In genomic region chr4:7206385-7206784, GRCh38 we compare ENCODE assay signal across 9 cellular contexts.
DNase-seq lines count a peak whose midpoint lies in the region; ATAC-seq and TF ChIP-seq lines count a peak whose summit lies in the region.
"Had no signal": no experiment of that assay in that cellular context is flagged by ENCODE, and none has a peak within 500 bp of the region (broad histone marks: within the 10 kb centered on the region; RNA-seq: fewer than 3 reads in every experiment).

No MANE protein-coding gene starts in this region.

- TF ChIP-seq CTCF in AG04449 (IDR thresholded peaks at IDR 0.05; ENCODE audit: insufficient read depth, low read length, missing control alignments) (no peak), nephron progenitor cell (IDR thresholded peaks at IDR 0.05) (no peak)

- no peaks in the 10 kb centered on the region for H3K27me3 Mint-ChIP-seq in nephron progenitor cell (ENCODE audit: low read depth, poor library complexity)

- H3K27ac Mint-ChIP-seq in nephron progenitor cell = peak overlapping the region; percentile 75
- H3K27ac Mint-ChIP-seq: CD4-positive, CD25-positive, alpha-beta regulatory T cell had no signal

- H3K4me1 Mint-ChIP-seq in nephron progenitor cell = peaks cover 59% of the 10 kb centered on the region
- H3K4me1 Mint-ChIP-seq: CD4-positive, CD25-positive, alpha-beta regulatory T cell had no signal

- CTCF ChIA-PET in AG04449 (lab: Yijun Ruan, JAX) = interaction anchor here (0.8 to 6.5 kb wide), 5 partner anchors 10 to 129 kb away, joined by 3 to 62 read pairs (median 4); no protein-coding TSS in a partner anchor

- no peak overlapping the region for H3K4me3 ChIP-seq in AG04449 (ENCODE audit: low read depth, low read length)

- no peak for ATAC-seq in GM21526 (IDR thresholded peaks at IDR 0.05; ENCODE audit: low FRiP score, unreplicated experiment)
- no peak for ATAC-seq in GM21723 (IDR thresholded peaks at IDR 0.05; ENCODE audit: unreplicated experiment)

- POLR2A ChIA-PET in AG04449 (lab: Yijun Ruan, JAX) = interaction anchor here (0.7 kb wide), 1 partner anchor 12 kb away, joined by 3 read pairs; no protein-coding TSS in a partner anchor

- no peaks in the 10 kb centered on the region for H3K36me3 Mint-ChIP-seq in nephron progenitor cell (ENCODE audit: low read depth)
- H3K36me3 Mint-ChIP-seq: CD4-positive, CD25-positive, alpha-beta regulatory T cell had no signal

- H3K27ac ChIP-seq in epithelial cell of prostate = peak overlapping the region; percentile 11

- DNase-seq in AG04449 (ENCODE audit: low read depth, low spot score) (peak; percentile 19), NOMO-1 treated with dmso at 0.1 percent for 144 hours (lab: John Stamatoyannopoulos, UW; ENCODE audit: unreplicated experiment) (peak; percentile 7), epithelial cell of prostate (ENCODE audit: low read depth, low spot score) (no peak), nephron progenitor cell (no peak), NCI-H146 treated with DMSO at 0.1 percent for 48 hours (lab: John Stamatoyannopoulos, UW; ENCODE audit: unreplicated experiment) (no peak)
- DNase-seq in stimulated activated CD4-positive, alpha-beta T cell treated with anti-CD3 and anti-CD28 coated beads, Interleukin-4, amount 100 ng/mL, for 24 hours = no peak
- DNase-seq: CD4-positive, CD25-positive, alpha-beta regulatory T cell had no signal

- no peak overlapping the region for H3K4me3 Mint-ChIP-seq in nephron progenitor cell
- H3K4me3 Mint-ChIP-seq: CD4-positive, CD25-positive, alpha-beta regulatory T cell had no signal

- no peaks in the 10 kb centered on the region for H3K9me3 Mint-ChIP-seq in nephron progenitor cell

Comparison
In these comparisons a context has a peak if more than half of its experiments do, and no peak if none do; other contexts are left out.
1. DNase-seq: peak in AG04449 (single experiment) and NOMO-1 treated with dmso at 0.1 percent for 144 hours (single experiment); none in epithelial cell of prostate (single experiment), nephron progenitor cell (single experiment), NCI-H146 treated with DMSO at 0.1 percent for 48 hours (single experiment) and stimulated activated CD4-positive, alpha-beta T cell treated with anti-CD3 and anti-CD28 coated beads, Interleukin-4, amount 100 ng/mL, for 24 hours (single experiment).